Comparison of ENCODE assay signal across 25 cellular contexts in the genomic region with DNA sequence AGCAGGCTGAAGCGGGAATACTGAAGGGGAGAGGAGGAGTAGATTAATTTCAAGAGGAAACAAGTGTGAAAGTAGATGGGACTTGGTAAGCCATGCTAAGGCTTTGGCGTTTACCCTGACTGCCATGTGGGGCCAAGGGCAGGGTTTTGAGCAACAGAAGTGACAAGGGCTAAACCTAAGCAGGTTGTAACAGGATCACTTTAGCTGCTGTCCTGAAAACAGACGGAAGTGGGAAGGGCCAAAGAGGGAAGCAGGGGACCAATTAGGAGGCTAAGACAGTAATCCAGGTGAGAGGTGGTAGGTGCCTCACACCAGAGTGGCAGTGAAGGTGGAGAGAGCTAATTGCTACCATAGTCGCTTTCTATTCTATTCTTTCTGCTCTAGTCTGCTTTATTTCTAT.
A peak's percentile ranks its signal among the peaks of the same experiment; 100 is the strongest.
DNase-seq lines count a peak whose midpoint lies in the region; ATAC-seq and TF ChIP-seq lines count a peak whose summit lies in the region.
"Had no signal": no experiment of that assay in that cellular context is flagged by ENCODE, and none has a peak within 500 bp of the region (broad histone marks: within the 10 kb centered on the region; RNA-seq: fewer than 3 reads in every experiment).

No MANE protein-coding gene starts in this region.

- no peaks in the 10 kb centered on the region for H3K27me3 ChIP-seq in effector memory CD4-positive, alpha-beta T cell (replicated peaks; ENCODE audit: control insufficient read depth, insufficient read depth, low read length, poor library complexity, severe bottlenecking)
- H3K27me3 ChIP-seq: BE2C, brain microvascular endothelial cell, gastrocnemius medialis, hepatocyte, SJCRH30 had no signal

- ATAC-seq in mucosa of descending colon: peak; percentile 69
- ATAC-seq in HG02852 (IDR thresholded peaks at IDR 0.05; ENCODE audit: unreplicated experiment): no peak
- ATAC-seq: natural killer cell, T-cell had no signal

- H3K4me1 ChIP-seq in mucosa of descending colon (ENCODE audit: low read depth): peaks cover 8% of the 10 kb centered on the region
- H3K4me1 ChIP-seq in effector memory CD4-positive, alpha-beta T cell (ENCODE audit: control insufficient read depth, insufficient read depth, low read length, poor library complexity, severe bottlenecking): no peaks in the 10 kb centered on the region
- H3K4me1 ChIP-seq: BE2C, SJCRH30 had no signal

- H3K36me3 ChIP-seq in mucosa of descending colon (ENCODE audit: low read depth): no peaks in the 10 kb centered on the region
- H3K36me3 ChIP-seq in effector memory CD4-positive, alpha-beta T cell (ENCODE audit: control insufficient read depth, insufficient read depth, low read length): no peaks in the 10 kb centered on the region
- H3K36me3 ChIP-seq: BE2C, brain microvascular endothelial cell, gastrocnemius medialis, HAP-1, SJCRH30, thoracic aorta had no signal

- peak; percentile 42 for DNase-seq in ELF-1 (ENCODE audit: low read depth, low spot score)
- peak; percentile 71 for DNase-seq in HT-29 (ENCODE audit: low spot score)
- peak; percentile 59 for DNase-seq in epithelial cell of esophagus (ENCODE audit: low read depth)
- DNase-seq in mucosa of descending colon: peak in 1 of 3 donors; percentile 38
- no peak for DNase-seq in effector memory CD4-positive, alpha-beta T cell
- no peak for DNase-seq in GM19238 (ENCODE audit: insufficient read length, low spot score)
- DNase-seq: ACHN; activated CD4-positive, alpha-beta T cell treated with anti-CD3 and anti-CD28 coated beads, Interleukin-2, amount 50 U/mL, for 48 hours; activated naive CD4-positive, alpha-beta T cell treated with anti-CD3 and anti-CD28 coated beads, Interleukin-2, amount 10 ng/mL, durations not matched to agents 7 days and 5 days; BE2C; brain microvascular endothelial cell; CD8-positive, alpha-beta memory T cell; erythroblast; gastrocnemius medialis; immature natural killer cell; natural killer cell; NCI-H1436 treated with DMSO at 0.1 percent for 48 hours; NCI-H510A treated with DMSO at 0.1 percent for 48 hours; SJCRH30; small intestine had no signal

- H3K9me3 ChIP-seq in mucosa of descending colon: no peaks in the 10 kb centered on the region
- H3K9me3 ChIP-seq in effector memory CD4-positive, alpha-beta T cell (ENCODE audit: control insufficient read depth, low read length): no peaks in the 10 kb centered on the region
- H3K9me3 ChIP-seq: BE2C, gastrocnemius medialis, HAP-1, SJCRH30, thoracic aorta had no signal

- H3K27ac ChIP-seq in effector memory CD4-positive, alpha-beta T cell (ENCODE audit: insufficient read depth, low read length, poor library complexity, severe bottlenecking): no peak overlapping the region
- H3K27ac ChIP-seq: brain microvascular endothelial cell, gastrocnemius medialis, hepatocyte, SJCRH30, thoracic aorta had no signal

- intact Hi-C loops in mucosa of descending colon (cut with DNase I, micrococcal nuclease): loop anchor here in 1 of 2 donors (10.0 kb wide), 1 partner anchor 154 kb away; no protein-coding TSS in a partner anchor

- TF ChIP-seq CTCF in epithelial cell of esophagus (IDR thresholded peaks at IDR 0.05; ENCODE audit: insufficient read depth, low read depth, low read length, missing control alignments) (no peak), mucosa of descending colon (IDR thresholded peaks at IDR 0.05) (no peak)

- H3K4me3 ChIP-seq in epithelial cell of esophagus (ENCODE audit: low read length) (no peak overlapping the region), mucosa of descending colon (no peak overlapping the region)
- H3K4me3 ChIP-seq in effector memory CD4-positive, alpha-beta T cell (ENCODE audit: insufficient read depth, low read depth, low read length, poor library complexity, severe bottlenecking): no peak overlapping the region
- H3K4me3 ChIP-seq: gastrocnemius medialis, HAP-1, hepatocyte, SJCRH30, thoracic aorta had no signal

Comparison
In these comparisons a context has a peak if more than half of its experiments do, and no peak if none do; other contexts are left out.
1. DNase-seq: peak in ELF-1 (single experiment), HT-29 (single experiment) and epithelial cell of esophagus (single experiment); none in effector memory CD4-positive, alpha-beta T cell (0 of 3) and GM19238 (single experiment).